Comparison of ENCODE assay signal across 27 cellular contexts in genomic region chr4:134955059-134955458, GRCh38.
"Had no signal": no experiment of that assay in that cellular context is flagged by ENCODE, and none has a peak within 500 bp of the region (broad histone marks: within the 10 kb centered on the region; RNA-seq: fewer than 3 reads in every experiment).

No MANE protein-coding gene starts in this region.

- FAIRE-seq: urothelium cell line had no signal

- H3K9me3 ChIP-seq: suprapubic skin, testis, thoracic aorta, thyroid gland, tibial artery, transverse colon, upper lobe of left lung, upper lobe of right lung, uterus, vagina had no signal

- H3K4me1 ChIP-seq: stomach, suprapubic skin, testis, thyroid gland, tibial artery, tibial nerve, transverse colon, upper lobe of left lung, upper lobe of right lung, uterus, vagina had no signal

- H3K27me3 ChIP-seq: stomach, suprapubic skin, testis, thyroid gland, tibial artery, tibial nerve, transverse colon, upper lobe of left lung, upper lobe of right lung, uterus, vagina had no signal

- H3K4me3 ChIP-seq: stomach, suprapubic skin, testis, thoracic aorta, thyroid gland, tibial artery, tibial nerve, transverse colon, upper lobe of left lung, upper lobe of right lung, uterus, vagina had no signal

- DNase-seq: stimulated activated CD4-positive, alpha-beta T cell treated with anti-CD3 and anti-CD28 coated beads, Interleukin-2, amount 100 ng/mL, for 48 hours; stimulated activated CD4-positive, alpha-beta T cell treated with anti-CD3 and anti-CD28 coated beads, Interleukin-4, amount 100 ng/mL, for 1 hour; stimulated activated CD4-positive, alpha-beta T cell treated with anti-CD3 and anti-CD28 coated beads, Interleukin-4, amount 100 ng/mL, for 24 hours; stimulated activated CD4-positive, alpha-beta T cell treated with anti-CD3 and anti-CD28 coated beads, Interleukin-4, amount 100 ng/mL, for 4 hours; stimulated activated CD8-positive, alpha-beta memory T cell treated with anti-CD3 and anti-CD28 coated beads, Interleukin-4, amount 100 ng/mL, for 48 hours; stimulated activated naive B cell treated with anti-CD40 and anti-IgM and Interleukin-4, amounts not matched to agents 10 μg/mL and 1 μg/mL and 100 μg/mL, for 72 hours; stimulated activated naive CD4-positive, alpha-beta T cell; stimulated activated naive CD4-positive, alpha-beta T cell treated with Interleukin-2 at 50 U/mL for 16 hours; stimulated activated naive CD8-positive, alpha-beta T cell treated with anti-CD3 and anti-CD28 coated beads, Interleukin-15, amount 100 ng/mL, for 72 hours; stimulated activated naive CD8-positive, alpha-beta T cell treated with anti-CD3 and anti-CD28 coated beads, Interleukin-15, Interleukin-2, amounts not matched to agents 100 U/mL and 50 U/mL, for 24 hours; stomach; substantia nigra; testis; thyroid gland; tibial artery; transverse colon; trophoblast cell; upper lobe of left lung; upper lobe of right lung; uterus had no signal

- ATAC-seq: stimulated activated effector memory CD8-positive, alpha-beta T cell treated with anti-CD3 and anti-CD28 coated beads, Interleukin-12 subunit alpha, Interleukin-12 subunit beta, amount 100 ng/mL, for 72 hours; stimulated activated memory B cell treated with anti-CD40 and anti-IgM and Interleukin-4, amounts not matched to agents 10 μg/mL and 1 μg/mL and 100 μg/mL, for 72 hours; stimulated activated naive B cell treated with anti-CD40 and anti-IgM and Interleukin-4, amounts not matched to agents 10 μg/mL and 1 μg/mL and 100 μg/mL, for 72 hours; stimulated activated naive CD8-positive, alpha-beta T cell treated with anti-CD3 and anti-CD28 coated beads, Interleukin-15, amount 100 ng/mL, for 72 hours; stimulated activated naive CD8-positive, alpha-beta T cell treated with anti-CD3 and anti-CD28 coated beads, Interleukin-15, Interleukin-2, amounts not matched to agents 100 U/mL and 50 U/mL, for 24 hours; upper lobe of right lung had no signal

- H3K27ac ChIP-seq: stomach, suprapubic skin, testis, thoracic aorta, thyroid gland, tibial artery, tibial nerve, transverse colon, upper lobe of left lung, upper lobe of right lung, uterus, vagina had no signal

- H3K36me3 ChIP-seq: stomach, suprapubic skin, thoracic aorta, thyroid gland, tibial artery, tibial nerve, transverse colon, upper lobe of left lung, upper lobe of right lung, uterus, vagina had no signal
